ENCODE assay signal across 8 cellular contexts in genomic region chr19:2549701-2550191, GRCh38.
DNase-seq lines count a peak whose midpoint lies in the region; ATAC-seq and FAIRE-seq lines count a peak whose summit lies in the region.

No MANE protein-coding gene starts in this region.

- DNase-seq in AG20443 (ENCODE audit: low spot score) (peak; percentile 91), RCC 7860 (ENCODE audit: low spot score) (peak; percentile 95), fibroblast of gingiva (ENCODE audit: low read depth) (peak; percentile 97), nucleus accumbens (lab: John Stamatoyannopoulos, UW) (peak in 53 of 56 donors; percentile 17 to 94 (median 76)), ecto neural progenitor cell (ENCODE audit: low spot score) (no peak)
- no peak for DNase-seq in activated T-cell treated with anti-CD3 and anti-CD28 coated beads, Interleukin-2, amount 50 U/mL, for 72 hours
- no peak for DNase-seq in activated naive CD8-positive, alpha-beta T cell treated with anti-CD3 and anti-CD28 coated beads for 36 hours

- no peak for ATAC-seq in activated T-cell treated with anti-CD3 and anti-CD28 coated beads, Interleukin-2, amount 50 U/mL, for 72 hours (replicated peaks in 1 of 2)
- no peak for ATAC-seq in GM21528 (IDR thresholded peaks at IDR 0.05; ENCODE audit: low FRiP score, unreplicated experiment)

- peaks cover 1 to 4% of the 10 kb centered on the region in 2 donors for H3K36me3 Mint-ChIP-seq in activated T-cell treated with anti-CD3 and anti-CD28 coated beads, Interleukin-2, amount 50 U/mL, for 72 hours (ENCODE audit: insufficient read depth in 2 of 2)
- H3K36me3 Mint-ChIP-seq in activated naive CD8-positive, alpha-beta T cell treated with anti-CD3 and anti-CD28 coated beads for 36 hours: peaks cover 2% of the 10 kb centered on the region

- H3K4me1 Mint-ChIP-seq in activated T-cell treated with anti-CD3 and anti-CD28 coated beads, Interleukin-2, amount 50 U/mL, for 72 hours (ENCODE audit: low read depth): peaks cover 19% of the 10 kb centered on the region
- H3K4me1 Mint-ChIP-seq in activated naive CD8-positive, alpha-beta T cell treated with anti-CD3 and anti-CD28 coated beads for 36 hours: peaks cover 27% of the 10 kb centered on the region

- H3K27me3 Mint-ChIP-seq in activated T-cell treated with anti-CD3 and anti-CD28 coated beads, Interleukin-2, amount 50 U/mL, for 72 hours (ENCODE audit: low read depth): no peaks in the 10 kb centered on the region
- no peaks in the 10 kb centered on the region for H3K27me3 Mint-ChIP-seq in activated naive CD8-positive, alpha-beta T cell treated with anti-CD3 and anti-CD28 coated beads for 36 hours

- H3K27ac Mint-ChIP-seq in activated T-cell treated with anti-CD3 and anti-CD28 coated beads, Interleukin-2, amount 50 U/mL, for 72 hours: no peak overlapping the region
- H3K27ac Mint-ChIP-seq in activated naive CD8-positive, alpha-beta T cell treated with anti-CD3 and anti-CD28 coated beads for 36 hours: no peak overlapping the region

- no peaks in the 10 kb centered on the region for H3K9me3 Mint-ChIP-seq in activated T-cell treated with anti-CD3 and anti-CD28 coated beads, Interleukin-2, amount 50 U/mL, for 72 hours
- H3K9me3 Mint-ChIP-seq in activated naive CD8-positive, alpha-beta T cell treated with anti-CD3 and anti-CD28 coated beads for 36 hours: no peaks in the 10 kb centered on the region

- H3K4me3 Mint-ChIP-seq in activated T-cell treated with anti-CD3 and anti-CD28 coated beads, Interleukin-2, amount 50 U/mL, for 72 hours: no peak overlapping the region
- no peak overlapping the region for H3K4me3 Mint-ChIP-seq in activated naive CD8-positive, alpha-beta T cell treated with anti-CD3 and anti-CD28 coated beads for 36 hours

- peak; percentile 94 for FAIRE-seq in RCC 7860 (lab: Jason Lieb, UNC)

Comparison
In these comparisons a context has a peak if more than half of its experiments do, and no peak if none do; other contexts are left out.
1. DNase-seq: peak in AG20443 (single experiment), RCC 7860 (single experiment), fibroblast of gingiva (single experiment) and nucleus accumbens (53 of 56); none in activated T-cell treated with anti-CD3 and anti-CD28 coated beads, Interleukin-2, amount 50 U/mL, for 72 hours (0 of 2), ecto neural progenitor cell (single experiment) and activated naive CD8-positive, alpha-beta T cell treated with anti-CD3 and anti-CD28 coated beads for 36 hours (single experiment).